ENCODE assay signal across 8 cellular contexts in the genomic region with DNA sequence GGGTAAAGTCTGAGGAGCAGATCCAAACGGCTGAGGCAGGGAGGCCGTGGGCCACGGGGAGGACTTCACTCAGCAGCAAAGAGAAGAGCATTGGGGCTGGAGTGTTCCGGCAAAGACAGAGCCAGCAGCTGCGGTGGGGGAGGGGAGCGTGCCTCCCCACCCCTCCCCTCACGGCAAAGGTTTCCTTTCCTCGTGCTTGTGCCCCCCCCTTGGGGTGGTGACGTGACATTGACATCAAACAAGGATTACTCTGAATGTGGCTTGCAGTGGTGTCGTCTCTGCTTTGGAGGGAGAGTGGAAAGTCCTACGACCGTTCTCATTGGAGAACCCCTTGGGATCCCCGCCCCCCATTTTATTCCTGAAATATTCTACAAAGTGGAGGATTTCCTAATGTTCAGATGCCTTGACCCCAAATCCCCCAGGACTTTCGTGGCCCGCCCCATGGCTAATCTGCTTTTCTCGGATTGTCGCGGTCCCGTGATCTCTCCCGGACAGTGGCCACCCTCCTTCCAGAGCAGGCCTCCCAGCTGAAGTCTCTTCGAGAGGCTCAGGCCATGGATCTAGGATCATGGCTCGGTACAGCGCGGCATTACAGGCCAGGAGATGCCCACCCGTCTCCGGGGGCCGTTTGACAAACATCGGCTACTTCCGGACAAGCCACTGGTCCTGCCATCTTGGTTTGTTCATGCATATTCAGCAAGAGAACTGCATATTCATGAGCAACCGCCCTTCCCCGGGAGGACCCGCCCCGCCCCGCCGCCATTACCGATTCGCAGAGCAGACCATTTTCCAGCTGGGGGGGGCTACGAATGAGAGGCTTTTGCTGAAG. TPM values are rescaled to one million over a fixed set of nuclear protein-coding genes. Genes with fewer than 3 reads are reported as not detected.
DNase-seq lines count a peak whose midpoint lies in the region; ATAC-seq and TF ChIP-seq lines count a peak whose summit lies in the region.

No MANE protein-coding gene starts in this region.

- peaks cover 20% of the 10 kb centered on the region for H4K20me1 ChIP-seq in OCI-LY7 (ENCODE audit: insufficient read depth, low read length)

- no peaks in the 10 kb centered on the region for H3K36me3 ChIP-seq in Caco-2 (ENCODE audit: control insufficient read depth, insufficient read depth, low read length)
- peaks cover 23% of the 10 kb centered on the region for H3K36me3 ChIP-seq in OCI-LY7 (ENCODE audit: insufficient read depth, low read length)

- H3K79me2 ChIP-seq in OCI-LY7 (ENCODE audit: insufficient read depth, low read depth, low read length) = peaks cover 37% of the 10 kb centered on the region

- peak; percentile 28 for ATAC-seq in GM21529 (IDR thresholded peaks at IDR 0.05; ENCODE audit: unreplicated experiment)

- H3K36me3 Mint-ChIP-seq in Caco-2 (ENCODE audit: insufficient read depth, unreplicated experiment) (peaks cover 46% of the 10 kb centered on the region), IgD-negative memory B cell (no peaks in the 10 kb centered on the region)

- H3K4me2 ChIP-seq in OCI-LY7 (ENCODE audit: low read length) = peak overlapping the region; percentile 99

- no peaks in the 10 kb centered on the region for H3K27me3 ChIP-seq in Caco-2 (replicated peaks; ENCODE audit: control insufficient read depth, insufficient read depth, low read length)

- H3K4me3 Mint-ChIP-seq in Caco-2 (ENCODE audit: unreplicated experiment) = peak overlapping the region; percentile 97
- H3K4me3 Mint-ChIP-seq in IgD-negative memory B cell = peak overlapping the region; percentile 97 to 100 (median 98)

- H3K9me3 Mint-ChIP-seq in Caco-2 (ENCODE audit: unreplicated experiment) (no peaks in the 10 kb centered on the region), IgD-negative memory B cell (no peaks in the 10 kb centered on the region)

- no peak for TF ChIP-seq CTCF in Caco-2 (IDR thresholded peaks at IDR 0.05; ENCODE audit: insufficient read depth in 1 of 2, low read depth in 1 of 2, low read length in 1 of 2, severe bottlenecking in 1 of 2, unreplicated experiment in 1 of 2)
- TF ChIP-seq CTCF in OCI-LY7 (conservative IDR thresholded peaks at IDR 0.05; ENCODE audit: low read length) = 0 out of 2 replicates have a peak, but pooled peaks have one; percentile 20
- TF ChIP-seq CTCF in epithelial cell of esophagus (IDR thresholded peaks at IDR 0.05; ENCODE audit: insufficient read depth, low read depth, low read length, missing control alignments) = no peak

- H3K9me3 ChIP-seq in Caco-2 (no peaks in the 10 kb centered on the region), OCI-LY7 (ENCODE audit: low read length) (no peaks in the 10 kb centered on the region)

- peak overlapping the region; percentile 90 for H3K27ac ChIP-seq in OCI-LY7 (ENCODE audit: low read depth, low read length, poor library complexity, severe bottlenecking)

- DNase-seq in Caco-2 (peak; percentile 85 to 89), OCI-LY7 (ENCODE audit: low spot score) (peak; percentile 97), activated T-cell treated with anti-CD3 and anti-CD28 coated beads for 4 hours (peak; percentile 92), epithelial cell of esophagus (ENCODE audit: low read depth) (peak; percentile 92), middle frontal gyrus (ENCODE audit: extremely low spot score, low spot score) (peak; percentile 88)
- peak; percentile 80 to 88 for DNase-seq in stimulated activated CD8-positive, alpha-beta memory T cell treated with anti-CD3 and anti-CD28 coated beads, Interleukin-15, amount 100 ng/mL, for 48 hours (ENCODE audit: low read depth in 2 of 2)

- no peaks in the 10 kb centered on the region for H3K9me2 ChIP-seq in OCI-LY7 (ENCODE audit: insufficient read depth, low read length)

- CTCF ChIA-PET in Caco-2 (lab: Charles Lee) = interaction anchor here (0.6 kb wide), 2 partner anchors 12 to 52 kb away, joined by 3 to 4 read pairs; no protein-coding TSS in a partner anchor
- CTCF ChIA-PET in OCI-LY7 (lab: Charles Lee; ENCODE audit: unreplicated experiment) = interaction anchor here (0.6 kb wide), 3 partner anchors 42 to 241 kb away, joined by 3 to 4 read pairs (median 4); partner anchors contain the start of gene GABARAP

- H3K4me3 ChIP-seq in Caco-2 (ENCODE audit: low read depth, low read length) (peak overlapping the region; percentile 71), OCI-LY7 (ENCODE audit: low read depth, low read length, poor library complexity, severe bottlenecking) (peak overlapping the region; percentile 89), epithelial cell of esophagus (ENCODE audit: low read length) (peak overlapping the region; percentile 92)

- H3K27ac Mint-ChIP-seq in Caco-2 (ENCODE audit: unreplicated experiment) (peak overlapping the region; percentile 98), IgD-negative memory B cell (peak overlapping the region; percentile 99 to 100 (median 100))

- peak overlapping the region; percentile 95 for H2AFZ ChIP-seq in OCI-LY7 (ENCODE audit: low read length)

- intact Hi-C loops in Caco-2 (cut with micrococcal nuclease; ENCODE audit: unreplicated experiment) = loop anchor here (1.0 to 5.0 kb wide), 3 partner anchors 46 to 176 kb away; partner anchors contain the start of gene EIF5A
- intact Hi-C loops in OCI-LY7 (cut with micrococcal nuclease; ENCODE audit: unreplicated experiment) = loop anchor here (1.0 to 5.0 kb wide), 8 partner anchors 28 to 359 kb away; partner anchors contain the start of genes CTDNEP1, ELP5, KCTD11 and PHF23

- H3K27me3 Mint-ChIP-seq in Caco-2 (ENCODE audit: insufficient read depth, unreplicated experiment) (no peaks in the 10 kb centered on the region), IgD-negative memory B cell (no peaks in the 10 kb centered on the region)

- TSS peak; percentile 71 for BruUV-seq in Caco-2 (replicated peaks; lab: Mats Ljungman, UMichigan)
- TSS peak; percentile 91 for BruUV-seq in OCI-LY7 (replicated peaks; lab: Mats Ljungman, UMichigan)

- POLR2A ChIA-PET in Caco-2 (lab: Charles Lee) (interaction anchor here (0.6 to 1.1 kb wide), 8 partner anchors 12 to 247 kb away, joined by 3 to 8 read pairs (median 4); partner anchors contain the start of genes TMEM102 and TMEM256), OCI-LY7 (lab: Charles Lee) (interaction anchor here (0.9 kb wide), 1 partner anchor 7 kb away, joined by 3 read pairs; no protein-coding TSS in a partner anchor)

- H3K4me1 Mint-ChIP-seq in Caco-2 (ENCODE audit: low read depth, unreplicated experiment) (peaks cover 31% of the 10 kb centered on the region), IgD-negative memory B cell (peaks cover 37 to 40% (median 39%) of the 10 kb centered on the region in 3 donors)

- H3K4me1 ChIP-seq in Caco-2 (peaks cover 14% of the 10 kb centered on the region), OCI-LY7 (ENCODE audit: insufficient read depth, low read length, poor library complexity, severe bottlenecking) (peaks cover 38% of the 10 kb centered on the region)

RNA-seq across cellular contexts. Expression of gene POLR2A, which starts 0.7 kb away (rescaled TPM):
- total RNA-seq in Caco-2 (2022) (69.8 and 72.1 TPM in 2 replicates), OCI-LY7 (2022) (218 and 264 TPM in 2 replicates)
- polyA plus RNA-seq in IgD-negative memory B cell = 55.7 TPM
- 76.6 and 84.2 TPM in 2 replicates for total RNA-seq in OCI-LY7 (2014; rRNA removed; shearing (Covaris generic))

RNA-seq across cellular contexts. Expression of gene SLC35G6, which starts 2.2 kb away (rescaled TPM):
- total RNA-seq in Caco-2 (2022) = not detected in 2 replicates
- not detected for polyA plus RNA-seq in IgD-negative memory B cell
- total RNA-seq in OCI-LY7 (2014; rRNA removed; shearing (Covaris generic)) = not detected in 2 replicates
- total RNA-seq in OCI-LY7 (2022) = not detected in 2 replicates

RNA-seq across cellular contexts. Expression of gene ZBTB4, which starts 4.0 kb away (rescaled TPM):
- total RNA-seq in Caco-2 (2022) (15.5 and 16.5 TPM in 2 replicates), OCI-LY7 (2022) (3.9 and 4.6 TPM in 2 replicates)
- polyA plus RNA-seq in IgD-negative memory B cell = 15.9 TPM
- total RNA-seq in OCI-LY7 (2014; rRNA removed; shearing (Covaris generic)) = 3.4 and 3.5 TPM in 2 replicates

RNA-seq across cellular contexts. Expression of gene CHRNB1, which starts 38.6 kb away (rescaled TPM):
- total RNA-seq in Caco-2 (2022) = 1.7 and 2.6 TPM in 2 replicates
- polyA plus RNA-seq in IgD-negative memory B cell = 13.8 TPM
- 12.7 and 13.2 TPM in 2 replicates for total RNA-seq in OCI-LY7 (2014; rRNA removed; shearing (Covaris generic))
- 13.4 and 15.6 TPM in 2 replicates for total RNA-seq in OCI-LY7 (2022)

RNA-seq across cellular contexts. Expression of gene FGF11, which starts 44.1 kb away (rescaled TPM):
- 0.91 and 1.3 TPM in 2 replicates for total RNA-seq in Caco-2 (2022)
- not detected for polyA plus RNA-seq in IgD-negative memory B cell
- total RNA-seq in OCI-LY7 (2014; rRNA removed; shearing (Covaris generic)) = 1.3 and 2.8 TPM in 2 replicates
- 9.9 and 11.0 TPM in 2 replicates for total RNA-seq in OCI-LY7 (2022)

Comparison
In these comparisons a context has a peak if more than half of its experiments do, and no peak if none do; other contexts are left out.
1. Peak in every context shown above with its lines: DNase-seq, ATAC-seq, H3K4me3 ChIP-seq and H3K27ac ChIP-seq.